In genomic region chr5:37721447-37721871, GRCh38 we compare ENCODE assay signal across 11 cellular contexts.
A peak's percentile ranks its signal among the peaks of the same experiment; 100 is the strongest.
DNase-seq lines count a peak whose midpoint lies in the region; ATAC-seq and TF ChIP-seq lines count a peak whose summit lies in the region.
"Had no signal": no experiment of that assay in that cellular context is flagged by ENCODE, and none has a peak within 500 bp of the region (broad histone marks: within the 10 kb centered on the region; RNA-seq: fewer than 3 reads in every experiment).

No MANE protein-coding gene starts in this region.

- no peak overlapping the region for H3K27ac ChIP-seq in left ventricle myocardium inferior (replicated peaks)
- H3K27ac ChIP-seq: epithelial cell of prostate had no signal

- peaks cover 26% of the 10 kb centered on the region for H3K36me3 Mint-ChIP-seq in activated CD4-positive, alpha-beta T cell treated with anti-CD3 and anti-CD28 coated beads, Interleukin-2, amount 10 ng/mL, durations not matched to agents 7 days and 5 days (ENCODE audit: low read depth)

- H3K27me3 Mint-ChIP-seq in activated CD4-positive, alpha-beta T cell treated with anti-CD3 and anti-CD28 coated beads, Interleukin-2, amount 10 ng/mL, durations not matched to agents 7 days and 5 days, result no peaks in the 10 kb centered on the region
- H3K27me3 Mint-ChIP-seq: B cell had no signal

- intact Hi-C loops in left ventricle myocardium inferior (cut with micrococcal nuclease), result no loop called here

- H3K9me3 Mint-ChIP-seq in activated CD4-positive, alpha-beta T cell treated with anti-CD3 and anti-CD28 coated beads, Interleukin-2, amount 10 ng/mL, durations not matched to agents 7 days and 5 days, result no peaks in the 10 kb centered on the region

- no peaks in the 10 kb centered on the region for H3K27me3 ChIP-seq in left ventricle myocardium inferior (ENCODE audit: low read depth)

- CTCF ChIA-PET in activated CD4-positive, alpha-beta T cell treated with anti-CD3 and anti-CD28 coated beads, Interleukin-2, amount 10 ng/mL, durations not matched to agents 7 days and 5 days (lab: Charles Lee), result interaction anchor here (1.3 to 2.6 kb wide), 2 partner anchors 13 to 16 kb away, joined by 5 to 7 read pairs; no protein-coding TSS in a partner anchor

- ATAC-seq in HG02798 (IDR thresholded peaks at IDR 0.05; ENCODE audit: poor library complexity, unreplicated experiment), result peak; percentile 60
- ATAC-seq: Panc1 had no signal

- H3K36me3 ChIP-seq in left ventricle myocardium inferior, result peaks cover 28% of the 10 kb centered on the region

- POLR2A ChIA-PET in activated CD4-positive, alpha-beta T cell treated with anti-CD3 and anti-CD28 coated beads, Interleukin-2, amount 10 ng/mL, durations not matched to agents 7 days and 5 days (lab: Charles Lee), result interaction anchor here (0.6 kb wide), 1 partner anchor 19 kb away, joined by 3 read pairs; no protein-coding TSS in a partner anchor

- H3K27ac Mint-ChIP-seq in activated CD4-positive, alpha-beta T cell treated with anti-CD3 and anti-CD28 coated beads, Interleukin-2, amount 10 ng/mL, durations not matched to agents 7 days and 5 days, result peak overlapping the region; percentile 81
- H3K27ac Mint-ChIP-seq: B cell had no signal

- DNase-seq in activated CD4-positive, alpha-beta T cell treated with anti-CD3 and anti-CD28 coated beads, Interleukin-2, amount 10 ng/mL, durations not matched to agents 7 days and 5 days, result peak; percentile 11
- DNase-seq in activated CD4-positive, alpha-beta T cell treated with anti-CD3 and anti-CD28 coated beads, Interleukin-2, amount 50 U/mL, for 1 hour, result no peak
- DNase-seq in skeletal muscle cell (ENCODE audit: low read depth), result peak; percentile 64
- DNase-seq in NCI-H82 treated with DMSO at 0.1 percent for 48 hours (lab: John Stamatoyannopoulos, UW; ENCODE audit: unreplicated experiment), result no peak
- DNase-seq in left ventricle myocardium inferior, result no peak
- no peak for DNase-seq in NCI-H1417 treated with DMSO at 0.1 percent for 48 hours (lab: John Stamatoyannopoulos, UW)

- no peaks in the 10 kb centered on the region for H3K9me3 ChIP-seq in left ventricle myocardium inferior (replicated peaks)

- H3K4me1 Mint-ChIP-seq in activated CD4-positive, alpha-beta T cell treated with anti-CD3 and anti-CD28 coated beads, Interleukin-2, amount 10 ng/mL, durations not matched to agents 7 days and 5 days, result peaks cover 30% of the 10 kb centered on the region

- no peak for TF ChIP-seq CTCF in left ventricle myocardium inferior (IDR thresholded peaks at IDR 0.05; ENCODE audit: borderline replicate concordance)

- no peak overlapping the region for H3K4me3 ChIP-seq in skeletal muscle cell (ENCODE audit: low read depth, low read length)
- no peak overlapping the region for H3K4me3 ChIP-seq in left ventricle myocardium inferior

- H3K4me1 ChIP-seq in left ventricle myocardium inferior, result peaks cover 18% of the 10 kb centered on the region

- no peak overlapping the region for H3K4me3 Mint-ChIP-seq in activated CD4-positive, alpha-beta T cell treated with anti-CD3 and anti-CD28 coated beads, Interleukin-2, amount 10 ng/mL, durations not matched to agents 7 days and 5 days
- H3K4me3 Mint-ChIP-seq: B cell had no signal

TF ChIP-seq in PFSK-1, 5 proteins besides CTCF, POLR2A, EP300 and RAD21:
- no peak for TF ChIP-seq TAF1 (IDR thresholded peaks at IDR 0.05; ENCODE audit: borderline replicate concordance, insufficient read depth, low read length)
- peak; percentile 65 to 85; a peak in 3 of 4 replicates for TF ChIP-seq REST (IDR thresholded peaks at IDR 0.05; ENCODE audit: insufficient read depth in 1 of 2, low read depth in 2 of 2, low read length in 2 of 2)

Comparison
In these comparisons a context has a peak if more than half of its experiments do, and no peak if none do; other contexts are left out.
1. DNase-seq: peak in activated CD4-positive, alpha-beta T cell treated with anti-CD3 and anti-CD28 coated beads, Interleukin-2, amount 10 ng/mL, durations not matched to agents 7 days and 5 days (single experiment) and skeletal muscle cell (single experiment); none in activated CD4-positive, alpha-beta T cell treated with anti-CD3 and anti-CD28 coated beads, Interleukin-2, amount 50 U/mL, for 1 hour (single experiment), NCI-H82 treated with DMSO at 0.1 percent for 48 hours (single experiment), left ventricle myocardium inferior (single experiment) and NCI-H1417 treated with DMSO at 0.1 percent for 48 hours (single experiment).